Comparison of ENCODE assay signal across 11 cellular contexts in the genomic region with DNA sequence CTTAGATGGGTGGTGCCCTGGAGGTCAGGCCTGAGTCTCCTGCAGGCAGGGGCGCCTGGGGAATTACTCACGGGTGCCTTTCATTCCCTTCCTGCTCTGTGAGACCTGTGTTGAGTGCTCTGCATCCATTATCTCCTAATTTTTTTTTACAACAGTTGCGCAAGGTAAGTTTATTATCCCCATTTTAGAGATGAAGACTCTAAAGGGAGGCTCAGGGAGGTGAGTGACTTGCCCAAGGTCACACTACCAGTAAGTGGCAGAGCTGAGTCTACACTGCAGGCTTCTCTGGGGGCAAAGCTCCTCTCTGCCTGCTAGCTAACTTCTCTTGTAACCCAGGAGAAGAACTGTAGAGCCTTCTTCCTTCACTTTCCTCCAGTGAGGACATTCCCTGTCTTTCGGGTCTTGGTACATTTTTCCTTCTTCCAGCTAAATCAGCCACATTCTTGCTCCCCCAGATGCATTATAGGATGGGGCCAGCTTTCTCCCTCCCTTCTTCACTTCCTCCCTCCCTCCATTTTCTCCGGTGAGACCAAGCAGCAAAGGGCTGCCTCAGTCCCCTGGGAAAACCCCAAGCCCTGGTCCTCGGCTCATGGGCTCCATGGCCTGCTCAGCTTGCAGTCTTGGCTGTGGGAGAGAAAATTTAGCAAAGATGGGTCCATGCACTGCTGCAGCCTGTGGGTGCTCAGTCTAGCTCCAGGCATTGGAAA. TPM values are rescaled to one million over a fixed set of nuclear protein-coding genes. Genes with fewer than 3 reads are reported as not detected.
DNase-seq lines count a peak whose midpoint lies in the region; ATAC-seq and TF ChIP-seq lines count a peak whose summit lies in the region.
"Had no signal": no experiment of that assay in that cellular context is flagged by ENCODE, and none has a peak within 500 bp of the region (broad histone marks: within the 10 kb centered on the region; RNA-seq: fewer than 3 reads in every experiment).

No MANE protein-coding gene starts in this region.

- POLR2A ChIA-PET in SK-N-SH (lab: Yijun Ruan, JAX), result interaction anchor here (0.6 to 6.1 kb wide), 5 partner anchors 22 to 58 kb away, joined by 3 to 46 read pairs (median 3); partner anchors contain the start of gene GRK6

- no peak for ATAC-seq in stimulated activated effector memory CD8-positive, alpha-beta T cell treated with anti-CD3 and anti-CD28 coated beads, Interleukin-12 subunit alpha, Interleukin-12 subunit beta, amount 100 ng/mL, for 72 hours
- ATAC-seq in HG03045 (IDR thresholded peaks at IDR 0.05; ENCODE audit: unreplicated experiment), result no peak

- H3K4me3 ChIP-seq in SK-N-SH (ENCODE audit: low read depth in 2 of 2, low read length in 1 of 2), result peak overlapping the region; percentile 66 to 77
- peak overlapping the region in 1 of 4 donors; percentile 82 for H3K4me3 ChIP-seq in esophagus squamous epithelium

- peaks cover 8% of the 10 kb centered on the region for H3K36me3 Mint-ChIP-seq in activated T-cell treated with anti-CD3 and anti-CD28 coated beads, Interleukin-2, amount 50 U/mL, for 24 hours (ENCODE audit: low read depth)
- H3K36me3 Mint-ChIP-seq in endothelial cell (ENCODE audit: low read depth, unreplicated experiment), result peaks cover 7% of the 10 kb centered on the region
- H3K36me3 Mint-ChIP-seq in stimulated activated effector memory CD8-positive, alpha-beta T cell treated with anti-CD3 and anti-CD28 coated beads, Interleukin-12 subunit alpha, Interleukin-12 subunit beta, amount 100 ng/mL, for 72 hours, result peaks cover 63% of the 10 kb centered on the region

- TF ChIP-seq EP300 in SK-N-SH (IDR thresholded peaks at IDR 0.05; ENCODE audit: borderline replicate concordance in 1 of 2, low read depth in 1 of 2, low read length in 1 of 2), result no peak

- peak overlapping the region; percentile 60 for H3K4me3 Mint-ChIP-seq in activated T-cell treated with anti-CD3 and anti-CD28 coated beads, Interleukin-2, amount 50 U/mL, for 24 hours
- H3K4me3 Mint-ChIP-seq in endothelial cell (ENCODE audit: unreplicated experiment), result peak overlapping the region; percentile 75
- peak overlapping the region; percentile 61 for H3K4me3 Mint-ChIP-seq in stimulated activated effector memory CD8-positive, alpha-beta T cell treated with anti-CD3 and anti-CD28 coated beads, Interleukin-12 subunit alpha, Interleukin-12 subunit beta, amount 100 ng/mL, for 72 hours

- WGBS in SK-N-SH (ENCODE audit: low lambda C conversion rate), result 54% methylated on average over 6 of the region's 6 CpGs
- WGBS in esophagus squamous epithelium, 2 donors, result 58 to 67% methylated on average over 4 to 5 of the region's 6 CpGs

- H3K9me3 ChIP-seq in SK-N-SH, result no peaks in the 10 kb centered on the region
- H3K9me3 ChIP-seq in esophagus squamous epithelium, result no peaks in the 10 kb centered on the region

- H3K9me3 Mint-ChIP-seq in activated T-cell treated with anti-CD3 and anti-CD28 coated beads, Interleukin-2, amount 50 U/mL, for 24 hours, result no peaks in the 10 kb centered on the region
- H3K9me3 Mint-ChIP-seq in endothelial cell (ENCODE audit: unreplicated experiment), result no peaks in the 10 kb centered on the region
- no peaks in the 10 kb centered on the region for H3K9me3 Mint-ChIP-seq in stimulated activated effector memory CD8-positive, alpha-beta T cell treated with anti-CD3 and anti-CD28 coated beads, Interleukin-12 subunit alpha, Interleukin-12 subunit beta, amount 100 ng/mL, for 72 hours

- intact Hi-C loops in esophagus squamous epithelium (cut with DNase I), result no loop called here

- no peaks in the 10 kb centered on the region for H3K27me3 Mint-ChIP-seq in activated T-cell treated with anti-CD3 and anti-CD28 coated beads, Interleukin-2, amount 50 U/mL, for 24 hours
- peaks cover 34% of the 10 kb centered on the region for H3K27me3 Mint-ChIP-seq in endothelial cell (ENCODE audit: unreplicated experiment)

- H3K27ac ChIP-seq in SK-N-SH (ENCODE audit: low read depth in 2 of 2, low read length in 1 of 2), result peak overlapping the region; percentile 93 to 96
- peak overlapping the region in 1 of 4 donors; percentile 62 for H3K27ac ChIP-seq in esophagus squamous epithelium

- peaks cover 21% of the 10 kb centered on the region for H3F3A ChIP-seq in SK-N-SH (replicated peaks; ENCODE audit: insufficient read depth)

- no peak for TF ChIP-seq RAD21 in SK-N-SH (IDR thresholded peaks at IDR 0.05; ENCODE audit: low read length)

- peaks cover 58% of the 10 kb centered on the region for H3K4me1 Mint-ChIP-seq in activated T-cell treated with anti-CD3 and anti-CD28 coated beads, Interleukin-2, amount 50 U/mL, for 24 hours (ENCODE audit: low read depth)
- peaks cover 12% of the 10 kb centered on the region for H3K4me1 Mint-ChIP-seq in endothelial cell (ENCODE audit: unreplicated experiment)
- peaks cover 54% of the 10 kb centered on the region for H3K4me1 Mint-ChIP-seq in stimulated activated effector memory CD8-positive, alpha-beta T cell treated with anti-CD3 and anti-CD28 coated beads, Interleukin-12 subunit alpha, Interleukin-12 subunit beta, amount 100 ng/mL, for 72 hours

- no peak for TF ChIP-seq POLR2A in esophagus squamous epithelium (IDR thresholded peaks at IDR 0.05)

- peaks cover 11% of the 10 kb centered on the region; the same call in 1 of the 2 replicates for H4K20me1 ChIP-seq in SK-N-SH (ENCODE audit: insufficient read depth)

- H3K36me3 ChIP-seq in SK-N-SH (replicated peaks in 1 of 2; ENCODE audit: control insufficient read depth in 1 of 2, insufficient read depth in 2 of 2, low read length in 1 of 2) (peaks cover 5 to 8% of the 10 kb centered on the region in 2 experiments), esophagus squamous epithelium (no peaks in the 10 kb centered on the region)

- H3K9ac ChIP-seq in SK-N-SH, result peak overlapping the region; percentile 45

- H3K27me3 ChIP-seq in SK-N-SH (ENCODE audit: insufficient read depth) (no peaks in the 10 kb centered on the region), esophagus squamous epithelium (peaks cover 0 to 59% (median 0%) of the 10 kb centered on the region in 4 donors)

- peak; percentile 30 for DNase-seq in activated T-cell treated with anti-CD3 and anti-CD28 coated beads, Interleukin-2, amount 50 U/mL, for 24 hours
- DNase-seq in activated T-cell treated with anti-CD3 and anti-CD28 coated beads for 4 hours, result no peak
- DNase-seq in SK-N-SH, result no peak
- no peak for DNase-seq in endothelial cell (ENCODE audit: low spot score)
- no peak for DNase-seq in stimulated activated effector memory CD8-positive, alpha-beta T cell treated with anti-CD3 and anti-CD28 coated beads, Interleukin-12 subunit alpha, Interleukin-12 subunit beta, amount 100 ng/mL, for 72 hours (ENCODE audit: low spot score in 2 of 2)
- no peak for DNase-seq in KG1 (lab: John Stamatoyannopoulos, UW)
- no peak for DNase-seq in esophagus squamous epithelium (lab: John Stamatoyannopoulos, UW)

- no peak for TF ChIP-seq CTCF in SK-N-SH (IDR thresholded peaks at IDR 0.05)
- no peak for TF ChIP-seq CTCF in endothelial cell (IDR thresholded peaks at IDR 0.05; ENCODE audit: unreplicated experiment)
- no peak for TF ChIP-seq CTCF in esophagus squamous epithelium (IDR thresholded peaks at IDR 0.05)

- H3K4me1 ChIP-seq in SK-N-SH (ENCODE audit: control insufficient read depth in 1 of 2, insufficient read depth in 2 of 2, low read depth in 1 of 2, low read length in 1 of 2), result peaks cover 23 to 59% of the 10 kb centered on the region in 2 experiments
- peaks cover 36 to 86% (median 37%) of the 10 kb centered on the region in 3 donors for H3K4me1 ChIP-seq in esophagus squamous epithelium

- peak overlapping the region; percentile 86 for H3K4me2 ChIP-seq in SK-N-SH

- peaks cover 24% of the 10 kb centered on the region for H3K79me2 ChIP-seq in SK-N-SH (ENCODE audit: insufficient read depth)

- H3K9me2 ChIP-seq in SK-N-SH, result no peaks in the 10 kb centered on the region

- no peak overlapping the region for H2AFZ ChIP-seq in SK-N-SH (ENCODE audit: low read depth)

- CTCF ChIA-PET in SK-N-SH (lab: Yijun Ruan, JAX), result interaction anchor here (1.0 to 15.5 kb wide), 12 partner anchors 7 to 335 kb away, joined by 3 to 318 read pairs (median 6); partner anchors contain the start of genes GRK6, PDLIM7 and PFN3

- peak overlapping the region; percentile 73 for H3K27ac Mint-ChIP-seq in activated T-cell treated with anti-CD3 and anti-CD28 coated beads, Interleukin-2, amount 50 U/mL, for 24 hours
- peak overlapping the region; percentile 37 for H3K27ac Mint-ChIP-seq in endothelial cell (ENCODE audit: unreplicated experiment)
- peak overlapping the region; percentile 81 for H3K27ac Mint-ChIP-seq in stimulated activated effector memory CD8-positive, alpha-beta T cell treated with anti-CD3 and anti-CD28 coated beads, Interleukin-12 subunit alpha, Interleukin-12 subunit beta, amount 100 ng/mL, for 72 hours

TF ChIP-seq in SK-N-SH, 30 proteins besides CTCF, POLR2A, EP300 and RAD21 (continues in another document):
- TF ChIP-seq ELF1 (IDR thresholded peaks at IDR 0.05) (no peak), NRF1 (IDR thresholded peaks at IDR 0.05; ENCODE audit: low read depth, low read length) (no peak), RXRA (IDR thresholded peaks at IDR 0.05; ENCODE audit: borderline replicate concordance, low read depth) (no peak), FOXM1 (IDR thresholded peaks at IDR 0.05; ENCODE audit: low read depth) (no peak), FOXJ3 (CRISPR knock-in tag; IDR thresholded peaks at IDR 0.05) (no peak), GATA2 (CRISPR knock-in tag; IDR thresholded peaks at IDR 0.05) (no peak)

RNA-seq across cellular contexts. Expression of gene PRR7, which starts 1.8 kb away (rescaled TPM):
- 12.5 and 17.1 TPM in 2 replicates for polyA plus RNA-seq in SK-N-SH (2012; rRNA removed)
- polyA plus RNA-seq in SK-N-SH (2012; cell fraction: cytosol; rRNA removed), result 12.6 and 23.0 TPM in 2 replicates
- 29.5 and 41.3 TPM in 2 replicates for polyA plus RNA-seq in SK-N-SH (2012; cell fraction: nucleus; rRNA removed)
- total RNA-seq in endothelial cell (ENCODE audit: unreplicated experiment), result 0.97 TPM
- 1 to 10 TPM; 5.0 to 7.7 (median 6.4) TPM for total RNA-seq in esophagus squamous epithelium

RNA-seq across cellular contexts. Expression of gene GRK6, which starts 21.9 kb away (rescaled TPM):
- polyA plus RNA-seq in SK-N-SH (2012; rRNA removed), result 35.9 and 39.5 TPM in 2 replicates
- 28.3 and 36.2 TPM in 2 replicates for polyA plus RNA-seq in SK-N-SH (2012; cell fraction: cytosol; rRNA removed)
- polyA plus RNA-seq in SK-N-SH (2012; cell fraction: nucleus; rRNA removed), result 28.0 and 30.6 TPM in 2 replicates
- total RNA-seq in endothelial cell (ENCODE audit: unreplicated experiment) (33.1 TPM), esophagus squamous epithelium (10 to 100 TPM; 24.6 to 39.7 (median 29.5) TPM)

RNA-seq across cellular contexts. Expression of gene DBN1, which starts 25.0 kb away (rescaled TPM):
- 176 and 244 TPM in 2 replicates for polyA plus RNA-seq in SK-N-SH (2012; rRNA removed)
- 109 and 114 TPM in 2 replicates for polyA plus RNA-seq in SK-N-SH (2012; cell fraction: cytosol; rRNA removed)
- polyA plus RNA-seq in SK-N-SH (2012; cell fraction: nucleus; rRNA removed), result 1,021 and 1,050 TPM in 2 replicates
- total RNA-seq in endothelial cell (ENCODE audit: unreplicated experiment), result 315 TPM
- total RNA-seq in esophagus squamous epithelium, result 10 to 100 TPM; 11.9 to 51.1 (median 27.2) TPM

RNA-seq across cellular contexts. Expression of gene F12, which starts 39.0 kb away (rescaled TPM):
- 3.8 and 4.3 TPM in 2 replicates for polyA plus RNA-seq in SK-N-SH (2012; rRNA removed)
- 1.2 and 3.0 TPM in 2 replicates for polyA plus RNA-seq in SK-N-SH (2012; cell fraction: cytosol; rRNA removed)
- polyA plus RNA-seq in SK-N-SH (2012; cell fraction: nucleus; rRNA removed), result 8.5 and 16.3 TPM in 2 replicates
- total RNA-seq in endothelial cell (ENCODE audit: unreplicated experiment) (1.4 TPM), esophagus squamous epithelium (10 to 100 TPM; 10.7 to 25.4 (median 19.6) TPM)
- total RNA-seq: urinary bladder had no signal

RNA-seq across cellular contexts. Expression of gene PFN3, which starts 47.9 kb away (rescaled TPM):
- polyA plus RNA-seq in SK-N-SH (2012; rRNA removed), result not detected in 2 replicates
- polyA plus RNA-seq in SK-N-SH (2012; cell fraction: cytosol; rRNA removed), result not detected in 2 replicates
- not detected in 2 replicates for polyA plus RNA-seq in SK-N-SH (2012; cell fraction: nucleus; rRNA removed)
- total RNA-seq in endothelial cell (ENCODE audit: unreplicated experiment) (not detected), esophagus squamous epithelium (1 to 10 TPM in 1 of 4 donors, not detected in 3; 2.0 TPM)
- total RNA-seq: dermis microvascular lymphatic vessel endothelial cell, left lobe of liver, urinary bladder had no signal
- polyA plus RNA-seq: urinary bladder had no signal
